Comparison of ENCODE assay signal across 17 cellular contexts in genomic region chr3:23590424-23590823, GRCh38.
DNase-seq lines count a peak whose midpoint lies in the region; ATAC-seq and TF ChIP-seq lines count a peak whose summit lies in the region.
"Had no signal": no experiment of that assay in that cellular context is flagged by ENCODE, and none has a peak within 500 bp of the region (broad histone marks: within the 10 kb centered on the region; RNA-seq: fewer than 3 reads in every experiment).

No MANE protein-coding gene starts in this region.

- H3K27me3 ChIP-seq in SJCRH30: no peaks in the 10 kb centered on the region
- no peaks in the 10 kb centered on the region for H3K27me3 ChIP-seq in CD8-positive, alpha-beta T cell (ENCODE audit: insufficient read depth, low read length)
- H3K27me3 ChIP-seq: Peyer's patch had no signal

- no peaks in the 10 kb centered on the region for H3K27me3 Mint-ChIP-seq in CD8-positive, alpha-beta T cell (ENCODE audit: low read depth)
- H3K27me3 Mint-ChIP-seq: CD4-positive, CD25-positive, alpha-beta regulatory T cell had no signal

- no peaks in the 10 kb centered on the region for H3K4me1 Mint-ChIP-seq in CD8-positive, alpha-beta T cell (ENCODE audit: low read depth)
- H3K4me1 Mint-ChIP-seq: CD4-positive, CD25-positive, alpha-beta regulatory T cell had no signal

- POLR2A ChIA-PET in CD8-positive, alpha-beta T cell (lab: Charles Lee): interaction anchor here (0.6 kb wide), 1 partner anchor 263 kb away, joined by 3 read pairs; no protein-coding TSS in a partner anchor

- H3K36me3 ChIP-seq in SJCRH30: no peaks in the 10 kb centered on the region
- no peaks in the 10 kb centered on the region for H3K36me3 ChIP-seq in CD8-positive, alpha-beta T cell (ENCODE audit: insufficient read depth, low read length)
- H3K36me3 ChIP-seq: Peyer's patch had no signal

- DNase-seq in left ventricle myocardium superior: no peak
- no peak for DNase-seq in left cardiac atrium
- DNase-seq in SJCRH30: peak; percentile 77 to 92
- peak; percentile 73 for DNase-seq in left kidney (ENCODE audit: low read depth, low spot score)
- no peak for DNase-seq in stimulated activated CD4-positive, alpha-beta T cell treated with anti-CD3 and anti-CD28 coated beads, Interleukin-15, amount 100 ng/mL, for 24 hours
- no peak for DNase-seq in CD8-positive, alpha-beta T cell
- DNase-seq in stimulated activated naive CD4-positive, alpha-beta T cell treated with Interleukin-2 at 50 U/mL for 16 hours (lab: John Stamatoyannopoulos, UW): no peak
- DNase-seq: AML-193; Calu3; CD4-positive, CD25-positive, alpha-beta regulatory T cell; HCEC 1CT; KBM-7; NCI-H1048; NCI-H187; NCI-H524 treated with DMSO at 0.1 percent for 48 hours; Peyer's patch; SHP77 treated with DMSO at 0.1 percent for 48 hours had no signal

- no peaks in the 10 kb centered on the region for H3K9me3 Mint-ChIP-seq in CD8-positive, alpha-beta T cell
- H3K9me3 Mint-ChIP-seq: CD4-positive, CD25-positive, alpha-beta regulatory T cell had no signal

- H3K36me3 Mint-ChIP-seq in CD8-positive, alpha-beta T cell: peaks cover 2% of the 10 kb centered on the region
- H3K36me3 Mint-ChIP-seq: CD4-positive, CD25-positive, alpha-beta regulatory T cell had no signal

- peak overlapping the region; percentile 96 for H3K27ac ChIP-seq in SJCRH30
- H3K27ac ChIP-seq in CD8-positive, alpha-beta T cell (ENCODE audit: low read depth, low read length): no peak overlapping the region
- H3K27ac ChIP-seq: Peyer's patch had no signal

- intact Hi-C loops in left ventricle myocardium superior (cut with micrococcal nuclease): no loop called here
- intact Hi-C loops in left cardiac atrium (cut with DNase I): no loop called here
- intact Hi-C loops in CD8-positive, alpha-beta T cell (cut with DNase I, micrococcal nuclease): no loop called here

- peak overlapping the region; percentile 20 for H3K4me3 ChIP-seq in SJCRH30
- H3K4me3 ChIP-seq in CD8-positive, alpha-beta T cell (ENCODE audit: low read depth, low read length): no peak overlapping the region
- H3K4me3 ChIP-seq: Peyer's patch had no signal

- peaks cover 44% of the 10 kb centered on the region for H3K4me1 ChIP-seq in SJCRH30
- H3K4me1 ChIP-seq in CD8-positive, alpha-beta T cell (ENCODE audit: insufficient read depth, low read length): no peaks in the 10 kb centered on the region
- H3K4me1 ChIP-seq: Peyer's patch had no signal

- TF ChIP-seq CTCF in CD8-positive, alpha-beta T cell (IDR thresholded peaks at IDR 0.05): no peak

- no peaks in the 10 kb centered on the region for H3K9me3 ChIP-seq in SJCRH30 (replicated peaks)
- H3K9me3 ChIP-seq in CD8-positive, alpha-beta T cell (ENCODE audit: low read length): no peaks in the 10 kb centered on the region
- H3K9me3 ChIP-seq: Peyer's patch had no signal

- CTCF ChIA-PET in CD8-positive, alpha-beta T cell (lab: Charles Lee): no interaction called here

- ATAC-seq in left ventricle myocardium superior (peak; percentile 30), left cardiac atrium (no peak)
- no peak for ATAC-seq in CD8-positive, alpha-beta T cell

- no peak overlapping the region for H3K27ac Mint-ChIP-seq in CD8-positive, alpha-beta T cell
- H3K27ac Mint-ChIP-seq: CD4-positive, CD25-positive, alpha-beta regulatory T cell had no signal

- H3K4me3 Mint-ChIP-seq in CD8-positive, alpha-beta T cell: no peak overlapping the region
- H3K4me3 Mint-ChIP-seq: CD4-positive, CD25-positive, alpha-beta regulatory T cell had no signal

Comparison
In these comparisons a context has a peak if more than half of its experiments do, and no peak if none do; other contexts are left out.
1. DNase-seq: peak in SJCRH30 (2 of 2) and left kidney (single experiment); none in left ventricle myocardium superior (single experiment), left cardiac atrium (single experiment), stimulated activated CD4-positive, alpha-beta T cell treated with anti-CD3 and anti-CD28 coated beads, Interleukin-15, amount 100 ng/mL, for 24 hours (single experiment), CD8-positive, alpha-beta T cell (0 of 7) and stimulated activated naive CD4-positive, alpha-beta T cell treated with Interleukin-2 at 50 U/mL for 16 hours (single experiment).